Comparison of ENCODE assay signal across 18 cellular contexts in the genomic region with DNA sequence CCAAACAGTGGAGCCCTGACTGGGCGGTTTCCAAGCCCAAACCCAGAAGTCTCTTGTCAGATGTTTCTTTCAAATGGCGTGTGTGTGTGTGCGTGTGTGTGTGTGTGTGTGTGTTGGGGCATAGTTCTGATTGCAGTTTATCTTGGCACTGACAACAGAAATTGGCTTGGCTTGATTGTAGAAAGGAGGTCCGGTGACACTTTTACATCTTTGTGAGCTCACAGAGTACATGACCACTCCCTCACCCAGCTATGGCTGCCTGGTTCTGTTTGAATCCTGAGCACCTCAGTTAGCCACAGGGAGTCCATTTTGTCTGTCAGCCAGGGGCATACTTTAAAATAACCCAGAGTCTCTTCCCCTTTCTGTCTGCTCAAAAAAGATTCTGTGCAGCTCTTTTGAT.
"Had no signal": no experiment of that assay in that cellular context is flagged by ENCODE, and none has a peak within 500 bp of the region (broad histone marks: within the 10 kb centered on the region; RNA-seq: fewer than 3 reads in every experiment).

No MANE protein-coding gene starts in this region.

- H3K9me3 ChIP-seq: gastroesophageal sphincter, right atrium auricular region, suprapubic skin, thyroid gland, upper lobe of left lung, uterus had no signal

- H3K4me1 ChIP-seq: gastroesophageal sphincter, right atrium auricular region, suprapubic skin, thyroid gland, upper lobe of left lung, uterus had no signal

- H3K27ac ChIP-seq: gastroesophageal sphincter, right atrium auricular region, suprapubic skin, thyroid gland, upper lobe of left lung, uterus had no signal

- DNase-seq: effector memory CD4-positive, alpha-beta T cell; foreskin fibroblast; glutamatergic neuron; islet precursor cell; left ventricle myocardium superior; mesendoderm; naive thymus-derived CD4-positive, alpha-beta T cell; posterior cingulate gyrus; small intestine; stimulated activated CD4-positive, alpha-beta T cell treated with anti-CD3 and anti-CD28 coated beads, Interleukin-12 subunit alpha, Interleukin-12 subunit beta, amount 100 ng/mL, for 4 hours; stimulated activated naive CD4-positive, alpha-beta T cell treated with Interleukin-2 at 50 U/mL for 16 hours; thyroid gland; upper lobe of left lung; uterus had no signal

- H3K27me3 ChIP-seq: right atrium auricular region, suprapubic skin, thyroid gland, upper lobe of left lung, uterus had no signal

- ATAC-seq: esophagus mucosa; gastroesophageal sphincter; left ventricle myocardium superior; naive thymus-derived CD4-positive, alpha-beta T cell had no signal

- H3K4me3 ChIP-seq: gastroesophageal sphincter, right atrium auricular region, suprapubic skin, thyroid gland, upper lobe of left lung, uterus had no signal

- H3K36me3 ChIP-seq: gastroesophageal sphincter, right atrium auricular region, suprapubic skin, thyroid gland, upper lobe of left lung, uterus had no signal
